ENCODE assay signal across 15 cellular contexts in genomic region chr22:41508770-41509170, GRCh38. TPM values are rescaled to one million over a fixed set of nuclear protein-coding genes. Genes with fewer than 3 reads are reported as not detected.
DNase-seq lines count a peak whose midpoint lies in the region; ATAC-seq, FAIRE-seq and TF ChIP-seq lines count a peak whose summit lies in the region.
"Had no signal": no experiment of that assay in that cellular context is flagged by ENCODE, and none has a peak within 500 bp of the region (broad histone marks: within the 10 kb centered on the region; RNA-seq: fewer than 3 reads in every experiment).

No MANE protein-coding gene starts in this region.

- H3K9me3 Mint-ChIP-seq in Caco-2 (ENCODE audit: unreplicated experiment), result no peaks in the 10 kb centered on the region
- H3K9me3 Mint-ChIP-seq: memory B cell had no signal

- no peak for DNase-seq in RWPE1 (ENCODE audit: low spot score)
- no peak for DNase-seq in epithelial cell of proximal tubule (ENCODE audit: low read depth)
- peak; percentile 89 for DNase-seq in midbrain (lab: John Stamatoyannopoulos, UW)
- no peak for DNase-seq in pancreas
- no peak for DNase-seq in Caco-2
- DNase-seq in breast epithelium (ENCODE audit: low spot score in 2 of 2), result no peak
- no peak for DNase-seq in GF-D8 (lab: John Stamatoyannopoulos, UW)
- DNase-seq: activated T-cell treated with anti-CD3 and anti-CD28 coated beads for 4 hours; body of pancreas; DMS79; NCI-H1105; stimulated activated CD4-positive, alpha-beta T cell treated with anti-CD3 and anti-CD28 coated beads, Interleukin-2, amount 100 ng/mL, for 24 hours had no signal

- H3K4me3 ChIP-seq in epithelial cell of proximal tubule (ENCODE audit: low read depth, low read length) (no peak overlapping the region), pancreas (no peak overlapping the region), Caco-2 (ENCODE audit: low read depth, low read length) (no peak overlapping the region), breast epithelium (no peak overlapping the region)
- H3K4me3 ChIP-seq: BLaER1, body of pancreas had no signal

- H3K27me3 ChIP-seq in pancreas, result no peaks in the 10 kb centered on the region
- no peaks in the 10 kb centered on the region for H3K27me3 ChIP-seq in Caco-2 (replicated peaks; ENCODE audit: control insufficient read depth, insufficient read depth, low read length)
- no peaks in the 10 kb centered on the region for H3K27me3 ChIP-seq in breast epithelium
- H3K27me3 ChIP-seq: BLaER1, body of pancreas had no signal

- intact Hi-C loops in pancreas (cut with DNase I), result no loop called here
- intact Hi-C loops in Caco-2 (cut with micrococcal nuclease; ENCODE audit: unreplicated experiment), result no loop called here
- intact Hi-C loops in breast epithelium (cut with DNase I; ENCODE audit: low total_unique reads), result no loop called here

- no peaks in the 10 kb centered on the region for H3K27me3 Mint-ChIP-seq in Caco-2 (ENCODE audit: insufficient read depth, unreplicated experiment)
- H3K27me3 Mint-ChIP-seq: memory B cell had no signal

- TF ChIP-seq POLR2A in breast epithelium (IDR thresholded peaks at IDR 0.05), result no peak

- H3K4me1 ChIP-seq in pancreas, result no peaks in the 10 kb centered on the region
- H3K4me1 ChIP-seq in Caco-2, result no peaks in the 10 kb centered on the region
- H3K4me1 ChIP-seq in breast epithelium, result no peaks in the 10 kb centered on the region

- H3K9me3 ChIP-seq in pancreas (no peaks in the 10 kb centered on the region), Caco-2 (no peaks in the 10 kb centered on the region), breast epithelium (no peaks in the 10 kb centered on the region)
- H3K9me3 ChIP-seq: BLaER1, body of pancreas had no signal

- H3K27ac ChIP-seq in RWPE1, result peak overlapping the region; percentile 79
- peak overlapping the region; percentile 97 for H3K27ac ChIP-seq in temporal lobe (ENCODE audit: low read depth, low read length)
- H3K27ac ChIP-seq in pancreas, result no peak overlapping the region
- peak overlapping the region in 1 of 2 donors; percentile 1 for H3K27ac ChIP-seq in breast epithelium
- H3K27ac ChIP-seq: BLaER1, body of pancreas had no signal

- peaks cover 7% of the 10 kb centered on the region for H3K4me1 Mint-ChIP-seq in Caco-2 (ENCODE audit: low read depth, unreplicated experiment)

- H3K4me3 Mint-ChIP-seq in Caco-2 (ENCODE audit: unreplicated experiment), result no peak overlapping the region
- H3K4me3 Mint-ChIP-seq: memory B cell had no signal

- 77 to 80% methylated on average over 12 of the region's 12 CpGs for WGBS in pancreas, 2 donors

- POLR2A ChIA-PET in RWPE1 (lab: Yijun Ruan, JAX; ENCODE audit: low non-redundant PET) (no interaction called here), Caco-2 (lab: Charles Lee) (no interaction called here)

- TF ChIP-seq CTCF in RWPE1 (conservative IDR thresholded peaks at IDR 0.05; ENCODE audit: low read depth), result no peak
- peak; percentile 20 for TF ChIP-seq CTCF in epithelial cell of proximal tubule (conservative IDR thresholded peaks at IDR 0.05; ENCODE audit: low read depth, low read length)
- TF ChIP-seq CTCF in pancreas (IDR thresholded peaks at IDR 0.05), result no peak
- no peak for TF ChIP-seq CTCF in Caco-2 (IDR thresholded peaks at IDR 0.05; ENCODE audit: insufficient read depth in 1 of 2, low read depth in 1 of 2, low read length in 1 of 2, severe bottlenecking in 1 of 2, unreplicated experiment in 1 of 2)
- TF ChIP-seq CTCF in breast epithelium (IDR thresholded peaks at IDR 0.05), result no peak

- peaks cover 38% of the 10 kb centered on the region for H3K36me3 Mint-ChIP-seq in Caco-2 (ENCODE audit: insufficient read depth, unreplicated experiment)

- ATAC-seq in pancreas, result no peak
- ATAC-seq: body of pancreas had no signal

- BruUV-seq in Caco-2 (replicated peaks; lab: Mats Ljungman, UMichigan), result no TSS peak

- no peak for FAIRE-seq in pancreas (lab: Jason Lieb, UNC)

- H3K27ac Mint-ChIP-seq in Caco-2 (ENCODE audit: unreplicated experiment), result no peak overlapping the region
- H3K27ac Mint-ChIP-seq: memory B cell had no signal

- H3K36me3 ChIP-seq in pancreas, result peaks cover 0 to 22% (median 18%) of the 10 kb centered on the region in 3 donors
- no peaks in the 10 kb centered on the region; the same call in 1 of the 2 replicates for H3K36me3 ChIP-seq in Caco-2 (ENCODE audit: control insufficient read depth, insufficient read depth, low read length)
- H3K36me3 ChIP-seq in breast epithelium, result no peaks in the 10 kb centered on the region

- CTCF ChIA-PET in RWPE1 (lab: Yijun Ruan, JAX) (no interaction called here), Caco-2 (lab: Charles Lee) (no interaction called here)

RNA-seq across cellular contexts. Expression of gene POLR3H, which starts 35.5 kb away (rescaled TPM):
- total RNA-seq in epithelial cell of proximal tubule (9.5 and 17.0 TPM in 2 replicates), temporal lobe (20.4 TPM), pancreas (10 to 100 TPM; 11.0 to 18.9 (median 13.9) TPM), Caco-2 (2022) (42.2 and 45.4 TPM in 2 replicates), breast epithelium (10 to 100 TPM; 18.2 to 26.5 (median 20.2) TPM)
- polyA plus RNA-seq in pancreas, result 10 to 100 TPM; 14.8 to 22.0 TPM

RNA-seq across cellular contexts. Expression of gene ACO2, which starts 39.9 kb away (rescaled TPM):
- total RNA-seq in epithelial cell of proximal tubule (58.8 and 81.8 TPM in 2 replicates), temporal lobe (72.5 TPM), pancreas (10 to 100 TPM; 34.2 to 53.1 (median 40.8) TPM), Caco-2 (2022) (90.5 and 95.5 TPM in 2 replicates), breast epithelium (10 to 100 TPM; 58.1 to 92.2 (median 65.2) TPM)
- 10 to 100 TPM; 19.2 to 33.2 TPM for polyA plus RNA-seq in pancreas

RNA-seq across cellular contexts. Expression of gene PHF5A, which starts 40.3 kb away (rescaled TPM):
- total RNA-seq in epithelial cell of proximal tubule (61.1 and 82.3 TPM in 2 replicates), temporal lobe (25.6 TPM), pancreas (10 to 100 TPM in 5 of 6 donors, 1 to 10 TPM in 1; 8.8 to 18.6 (median 16.2) TPM), Caco-2 (2022) (75.4 and 78.6 TPM in 2 replicates), breast epithelium (10 to 100 TPM; 42.0 to 46.0 (median 43.8) TPM)
- polyA plus RNA-seq in pancreas, result 10 to 100 TPM; 22.1 to 29.7 TPM

RNA-seq across cellular contexts. Expression of gene CSDC2, which starts 52.0 kb away (rescaled TPM):
- total RNA-seq in epithelial cell of proximal tubule (3.6 and 4.3 TPM in 2 replicates), temporal lobe (11.8 TPM), pancreas (10 to 100 TPM in 3 of 6 donors, 1 to 10 TPM in 3; 1.4 to 22.8 (median 11.4) TPM), Caco-2 (2022) (0.37 and 0.41 TPM in 2 replicates), breast epithelium (1 to 10 TPM in 2 of 3 donors, not detected in 1; 1.6 to 1.9 TPM)
- polyA plus RNA-seq in pancreas, result 10 to 100 TPM in 1 of 2 donors, 1 to 10 TPM in 1; 8.6 to 50.9 TPM

Comparison
In these comparisons a context has a peak if more than half of its experiments do, and no peak if none do; other contexts are left out.
1. H3K27ac ChIP-seq: peak in RWPE1 (single experiment) and temporal lobe (single experiment); none in pancreas (0 of 4).